Comparison of ENCODE assay signal across 28 cellular contexts in the genomic region with DNA sequence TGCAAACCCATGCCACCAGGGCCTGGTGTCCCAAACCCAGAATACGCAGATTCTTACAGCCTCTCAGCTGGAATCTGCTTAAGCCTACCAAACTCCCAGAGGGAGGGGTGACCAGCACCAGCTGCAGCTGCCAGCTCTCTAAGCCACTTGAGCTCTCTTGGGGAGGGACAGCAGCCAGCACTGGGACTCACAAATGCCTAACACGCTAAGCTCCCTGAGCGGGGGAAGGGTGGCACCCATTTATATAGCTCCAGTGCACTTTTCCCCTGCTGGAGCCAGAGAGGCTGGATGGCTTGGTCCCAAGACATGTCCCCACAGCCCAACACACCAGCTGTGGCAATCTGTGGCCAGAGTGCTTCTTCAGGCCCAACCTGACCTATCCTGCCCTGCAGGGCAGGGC.
"Had no signal": no experiment of that assay in that cellular context is flagged by ENCODE, and none has a peak within 500 bp of the region (broad histone marks: within the 10 kb centered on the region; RNA-seq: fewer than 3 reads in every experiment).

No MANE protein-coding gene starts in this region.

- H3K4me3 Mint-ChIP-seq: activated CD4-positive, alpha-beta memory T cell treated with anti-CD3 and anti-CD28 coated beads, Interleukin-2, amount 10 ng/mL, durations not matched to agents 7 days and 5 days; activated CD4-positive, alpha-beta T cell treated with anti-CD3 and anti-CD28 coated beads, Interleukin-2, amount 10 ng/mL, durations not matched to agents 7 days and 5 days; activated naive CD4-positive, alpha-beta T cell treated with anti-CD3 and anti-CD28 coated beads, Interleukin-2, amount 10 ng/mL, durations not matched to agents 7 days and 5 days; activated naive CD8-positive, alpha-beta T cell treated with anti-CD3 and anti-CD28 coated beads, Interleukin-2, amount 10 ng/mL, durations not matched to agents 7 days and 5 days; activated T-cell treated with anti-CD3 and anti-CD28 coated beads, Interleukin-2, amount 50 U/mL, for 24 hours; brain; effector memory CD8-positive, alpha-beta T cell; natural killer cell treated with Interleukin-12 subunit alpha and Interleukin-12 subunit beta and Interleukin-15 and Interleukin-18, amount 100 ng/mL, for 72 hours had no signal

- H3K9me3 ChIP-seq: ascending aorta, colonic mucosa, neutrophil, right lobe of liver, uterus had no signal

- H3K27me3 Mint-ChIP-seq: activated CD4-positive, alpha-beta memory T cell treated with anti-CD3 and anti-CD28 coated beads, Interleukin-2, amount 10 ng/mL, durations not matched to agents 7 days and 5 days; activated CD4-positive, alpha-beta T cell treated with anti-CD3 and anti-CD28 coated beads, Interleukin-2, amount 10 ng/mL, durations not matched to agents 7 days and 5 days; activated naive CD4-positive, alpha-beta T cell treated with anti-CD3 and anti-CD28 coated beads, Interleukin-2, amount 10 ng/mL, durations not matched to agents 7 days and 5 days; activated naive CD8-positive, alpha-beta T cell treated with anti-CD3 and anti-CD28 coated beads, Interleukin-2, amount 10 ng/mL, durations not matched to agents 7 days and 5 days; activated T-cell treated with anti-CD3 and anti-CD28 coated beads, Interleukin-2, amount 50 U/mL, for 24 hours; effector memory CD8-positive, alpha-beta T cell; natural killer cell treated with Interleukin-12 subunit alpha and Interleukin-12 subunit beta and Interleukin-15 and Interleukin-18, amount 100 ng/mL, for 72 hours had no signal

- FAIRE-seq: endothelial cell of umbilical vein had no signal

- H3K27ac ChIP-seq: ascending aorta, cardiac muscle cell, colonic mucosa, heart left ventricle, left lung, neutrophil, right lobe of liver, uterus had no signal

- DNase-seq: activated CD4-positive, alpha-beta memory T cell treated with anti-CD3 and anti-CD28 coated beads, Interleukin-2, amount 10 ng/mL, durations not matched to agents 7 days and 5 days; activated CD4-positive, alpha-beta T cell treated with anti-CD3 and anti-CD28 coated beads for 1 hour; activated CD4-positive, alpha-beta T cell treated with anti-CD3 and anti-CD28 coated beads, Interleukin-2, amount 10 ng/mL, durations not matched to agents 7 days and 5 days; activated CD8-positive, alpha-beta memory T cell treated with anti-CD3 and anti-CD28 coated beads, Interleukin-2, amount 50 U/mL, for 48 hours; activated gamma-delta T cell; activated naive CD4-positive, alpha-beta T cell treated with anti-CD3 and anti-CD28 coated beads, Interleukin-2, amount 10 ng/mL, durations not matched to agents 7 days and 5 days; activated naive CD8-positive, alpha-beta T cell treated with anti-CD3 and anti-CD28 coated beads, Interleukin-2, amount 10 ng/mL, durations not matched to agents 7 days and 5 days; activated T-cell treated with anti-CD3 and anti-CD28 coated beads, Interleukin-2, amount 50 U/mL, for 24 hours; cerebellar nuclear complex; colonic mucosa; effector memory CD8-positive, alpha-beta T cell; heart left ventricle; hypothalamus; kidney glomerular epithelial cell; mucosa of descending colon; stimulated activated CD4-positive, alpha-beta T cell treated with anti-CD3 and anti-CD28 coated beads, Interleukin-2, amount 100 ng/mL, for 48 hours; stimulated activated naive CD4-positive, alpha-beta T cell treated with Interleukin-2 at 50 U/mL for 16 hours; T1000; trophoblast cell; uterus had no signal

- H3K27me3 ChIP-seq: ascending aorta, cardiac muscle cell, colonic mucosa, heart left ventricle, left lung, neutrophil, right lobe of liver, uterus had no signal

- H3K4me1 Mint-ChIP-seq: activated CD4-positive, alpha-beta memory T cell treated with anti-CD3 and anti-CD28 coated beads, Interleukin-2, amount 10 ng/mL, durations not matched to agents 7 days and 5 days; activated CD4-positive, alpha-beta T cell treated with anti-CD3 and anti-CD28 coated beads, Interleukin-2, amount 10 ng/mL, durations not matched to agents 7 days and 5 days; activated naive CD4-positive, alpha-beta T cell treated with anti-CD3 and anti-CD28 coated beads, Interleukin-2, amount 10 ng/mL, durations not matched to agents 7 days and 5 days; activated naive CD8-positive, alpha-beta T cell treated with anti-CD3 and anti-CD28 coated beads, Interleukin-2, amount 10 ng/mL, durations not matched to agents 7 days and 5 days; brain had no signal

- H3K36me3 Mint-ChIP-seq: activated naive CD4-positive, alpha-beta T cell treated with anti-CD3 and anti-CD28 coated beads, Interleukin-2, amount 10 ng/mL, durations not matched to agents 7 days and 5 days; activated naive CD8-positive, alpha-beta T cell treated with anti-CD3 and anti-CD28 coated beads, Interleukin-2, amount 10 ng/mL, durations not matched to agents 7 days and 5 days; brain had no signal

- H3K4me1 ChIP-seq: ascending aorta, colonic mucosa, heart left ventricle, left lung, right lobe of liver, uterus had no signal

- H3K36me3 ChIP-seq: ascending aorta, cardiac muscle cell, colonic mucosa, heart left ventricle, left lung, neutrophil, right lobe of liver, uterus had no signal

- H3K4me3 ChIP-seq: ascending aorta, cardiac muscle cell, colonic mucosa, heart left ventricle, left lung, mucosa of descending colon, right lobe of liver, uterus had no signal

- H3K27ac Mint-ChIP-seq: activated CD4-positive, alpha-beta memory T cell treated with anti-CD3 and anti-CD28 coated beads, Interleukin-2, amount 10 ng/mL, durations not matched to agents 7 days and 5 days; activated CD4-positive, alpha-beta T cell treated with anti-CD3 and anti-CD28 coated beads, Interleukin-2, amount 10 ng/mL, durations not matched to agents 7 days and 5 days; activated naive CD4-positive, alpha-beta T cell treated with anti-CD3 and anti-CD28 coated beads, Interleukin-2, amount 10 ng/mL, durations not matched to agents 7 days and 5 days; activated naive CD8-positive, alpha-beta T cell treated with anti-CD3 and anti-CD28 coated beads, Interleukin-2, amount 10 ng/mL, durations not matched to agents 7 days and 5 days; activated T-cell treated with anti-CD3 and anti-CD28 coated beads, Interleukin-2, amount 50 U/mL, for 24 hours; brain; effector memory CD8-positive, alpha-beta T cell; natural killer cell treated with Interleukin-12 subunit alpha and Interleukin-12 subunit beta and Interleukin-15 and Interleukin-18, amount 100 ng/mL, for 72 hours had no signal
